In genomic region chr5:123813937-123814624, GRCh38 we compare ENCODE assay signal across 8 cellular contexts.
A peak's percentile ranks its signal among the peaks of the same experiment; 100 is the strongest.
DNase-seq lines count a peak whose midpoint lies in the region; ATAC-seq and TF ChIP-seq lines count a peak whose summit lies in the region.

No MANE protein-coding gene starts in this region.

- H3K9me3 Mint-ChIP-seq in activated CD8-positive, alpha-beta T cell treated with anti-CD3 and anti-CD28 coated beads for 36 hours = no peaks in the 10 kb centered on the region

- H3K36me3 ChIP-seq in BLaER1 (no peaks in the 10 kb centered on the region), heart left ventricle (no peaks in the 10 kb centered on the region)

- intact Hi-C loops in heart left ventricle (cut with DNase I) = loop anchor here in 3 of 10 donors (1.0 to 10.0 kb wide), 4 partner anchors 58 to 838 kb away; no protein-coding TSS in a partner anchor
- intact Hi-C loops in activated CD8-positive, alpha-beta T cell treated with anti-CD3 and anti-CD28 coated beads for 36 hours (cut with micrococcal nuclease) = no loop called here

- ATAC-seq in heart left ventricle = peak; percentile 45 to 65 (median 52)
- ATAC-seq in activated CD8-positive, alpha-beta T cell treated with anti-CD3 and anti-CD28 coated beads for 36 hours = no peak
- ATAC-seq in GM18858 (IDR thresholded peaks at IDR 0.05; ENCODE audit: unreplicated experiment) = no peak

- TF ChIP-seq POLR2A in heart left ventricle (IDR thresholded peaks at IDR 0.05) = no peak

- H3K4me3 Mint-ChIP-seq in activated CD8-positive, alpha-beta T cell treated with anti-CD3 and anti-CD28 coated beads for 36 hours = no peak overlapping the region

- CTCF ChIA-PET in activated CD8-positive, alpha-beta T cell treated with anti-CD3 and anti-CD28 coated beads for 36 hours (lab: Charles Lee) = interaction anchor here (0.7 kb wide), 1 partner anchor 27 kb away, joined by 3 read pairs; no protein-coding TSS in a partner anchor
- CTCF ChIA-PET in RWPE1 (lab: Yijun Ruan, JAX) = no interaction called here

- H3K27ac ChIP-seq in BLaER1 = peak overlapping the region; percentile 89
- peak overlapping the region in 11 of 12 donors; percentile 11 to 74 (median 33) for H3K27ac ChIP-seq in heart left ventricle
- no peak overlapping the region for H3K27ac ChIP-seq in RWPE1

- peak overlapping the region; percentile 51; the same call in 1 of the 2 replicates for H3K4me3 ChIP-seq in BLaER1
- peak overlapping the region in 1 of 12 donors; percentile 4 for H3K4me3 ChIP-seq in heart left ventricle

- DNase-seq in HT-29 (ENCODE audit: low spot score) (peak; percentile 55), RPMI7951 (ENCODE audit: low read depth) (peak; percentile 59), heart left ventricle (no peak), epidermal melanocyte (ENCODE audit: insufficient read length, low spot score) (no peak), RWPE1 (ENCODE audit: low spot score) (no peak)
- DNase-seq in activated CD8-positive, alpha-beta T cell treated with anti-CD3 and anti-CD28 coated beads for 36 hours = no peak

- POLR2A ChIA-PET in activated CD8-positive, alpha-beta T cell treated with anti-CD3 and anti-CD28 coated beads for 36 hours (lab: Charles Lee) = no interaction called here
- POLR2A ChIA-PET in RWPE1 (lab: Yijun Ruan, JAX; ENCODE audit: low non-redundant PET) = no interaction called here

- H3K4me1 ChIP-seq in BLaER1 (peaks cover 73% of the 10 kb centered on the region), heart left ventricle (peaks cover 9 to 44% (median 30%) of the 10 kb centered on the region in 12 donors)

- no peaks in the 10 kb centered on the region for H3K27me3 Mint-ChIP-seq in activated CD8-positive, alpha-beta T cell treated with anti-CD3 and anti-CD28 coated beads for 36 hours

- no peaks in the 10 kb centered on the region for H3K4me1 Mint-ChIP-seq in activated CD8-positive, alpha-beta T cell treated with anti-CD3 and anti-CD28 coated beads for 36 hours (ENCODE audit: low read depth)

- no peaks in the 10 kb centered on the region for H3K36me3 Mint-ChIP-seq in activated CD8-positive, alpha-beta T cell treated with anti-CD3 and anti-CD28 coated beads for 36 hours (ENCODE audit: low read depth)

- H3K9me3 ChIP-seq in BLaER1 (no peaks in the 10 kb centered on the region), heart left ventricle (no peaks in the 10 kb centered on the region)

- no peak for TF ChIP-seq CTCF in heart left ventricle (IDR thresholded peaks at IDR 0.05)
- no peak for TF ChIP-seq CTCF in activated CD8-positive, alpha-beta T cell treated with anti-CD3 and anti-CD28 coated beads for 36 hours (IDR thresholded peaks at IDR 0.05)
- TF ChIP-seq CTCF in RWPE1 (conservative IDR thresholded peaks at IDR 0.05; ENCODE audit: low read depth) = no peak

- peak overlapping the region; percentile 84 for H3K4me2 ChIP-seq in BLaER1

- WGBS in heart left ventricle, 4 donors = 20 to 24% (median 21%) methylated on average over 10 of the region's 10 CpGs

- no peaks in the 10 kb centered on the region for H4K20me1 ChIP-seq in BLaER1

- peak overlapping the region; percentile 76 for H3K9ac ChIP-seq in BLaER1

- no peak overlapping the region for H3K27ac Mint-ChIP-seq in activated CD8-positive, alpha-beta T cell treated with anti-CD3 and anti-CD28 coated beads for 36 hours

- no peaks in the 10 kb centered on the region for H3K27me3 ChIP-seq in BLaER1
- no peaks in the 10 kb centered on the region for H3K27me3 ChIP-seq in heart left ventricle

Comparison
In these comparisons a context has a peak if more than half of its experiments do, and no peak if none do; other contexts are left out.
1. DNase-seq: peak in HT-29 (single experiment) and RPMI7951 (single experiment); none in heart left ventricle (0 of 5), activated CD8-positive, alpha-beta T cell treated with anti-CD3 and anti-CD28 coated beads for 36 hours (single experiment), epidermal melanocyte (single experiment) and RWPE1 (single experiment).
2. ATAC-seq: peak in heart left ventricle (4 of 4); none in activated CD8-positive, alpha-beta T cell treated with anti-CD3 and anti-CD28 coated beads for 36 hours (single experiment) and GM18858 (single experiment).